ENCODE assay signal across 14 cellular contexts in the genomic region with DNA sequence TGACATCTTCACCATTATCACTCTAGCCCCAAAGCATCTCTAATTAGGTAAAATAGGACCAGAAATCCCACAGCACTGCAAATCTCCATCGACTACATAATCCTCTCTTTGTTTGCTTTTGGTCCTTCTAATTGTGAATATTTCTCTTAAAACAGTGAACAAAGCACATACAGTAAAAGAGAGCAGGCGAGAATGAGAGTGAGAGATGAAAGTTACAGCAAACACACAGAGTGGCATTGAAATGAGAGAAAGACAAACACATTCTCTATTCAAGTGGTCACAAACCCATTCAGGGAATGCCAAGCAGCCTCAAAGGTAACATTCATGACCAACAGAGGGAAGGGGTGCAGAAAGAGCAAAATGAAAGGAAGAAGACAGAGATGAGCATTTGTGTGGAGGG.
A peak's percentile ranks its signal among the peaks of the same experiment; 100 is the strongest.
DNase-seq lines count a peak whose midpoint lies in the region; ATAC-seq lines count a peak whose summit lies in the region.
"Had no signal": no experiment of that assay in that cellular context is flagged by ENCODE, and none has a peak within 500 bp of the region (broad histone marks: within the 10 kb centered on the region; RNA-seq: fewer than 3 reads in every experiment).

No MANE protein-coding gene starts in this region.

- DNase-seq in NCI-H1417 (lab: John Stamatoyannopoulos, UW): peak in 2 of 3 experiments; percentile 57
- DNase-seq in NCI-H1417 treated with DMSO at 0.1 percent for 48 hours (lab: John Stamatoyannopoulos, UW): no peak
- peak; percentile 71 for DNase-seq in NCI-H748 (lab: John Stamatoyannopoulos, UW; ENCODE audit: unreplicated experiment)
- peak; percentile 81 for DNase-seq in globus pallidus (ENCODE audit: low spot score)
- DNase-seq in sciatic nerve (ENCODE audit: low spot score): no peak
- no peak for DNase-seq in NCI-H526 treated with DMSO at 0.1 percent for 48 hours (lab: John Stamatoyannopoulos, UW)
- DNase-seq in AML-193 (lab: John Stamatoyannopoulos, UW): no peak
- DNase-seq: activated CD4-positive, alpha-beta T cell treated with anti-CD3 and anti-CD28 coated beads, Interleukin-2, amount 10 ng/mL, durations not matched to agents 24 days and 14 days; activated naive CD4-positive, alpha-beta T cell treated with Interleukin-2 at 50 U/mL for 16 hours; aorta; nephron progenitor cell; SK-N-SH; stimulated activated naive CD8-positive, alpha-beta T cell treated with anti-CD3 and anti-CD28 coated beads, Interleukin-15, Interleukin-2, amounts not matched to agents 100 U/mL and 50 U/mL, for 24 hours had no signal

- peak; percentile 34 for ATAC-seq in sciatic nerve
- no peak for ATAC-seq in GM18870 (IDR thresholded peaks at IDR 0.05; ENCODE audit: unreplicated experiment)
- ATAC-seq: stimulated activated naive CD8-positive, alpha-beta T cell treated with anti-CD3 and anti-CD28 coated beads, Interleukin-15, Interleukin-2, amounts not matched to agents 100 U/mL and 50 U/mL, for 24 hours had no signal

- intact Hi-C loops in sciatic nerve (cut with DNase I): no loop called here

Comparison
In these comparisons a context has a peak if more than half of its experiments do, and no peak if none do; other contexts are left out.
1. DNase-seq: peak in NCI-H1417 (2 of 3), NCI-H748 (single experiment) and globus pallidus (single experiment); none in NCI-H1417 treated with DMSO at 0.1 percent for 48 hours (single experiment), sciatic nerve (single experiment), NCI-H526 treated with DMSO at 0.1 percent for 48 hours (single experiment) and AML-193 (0 of 2).